17 cellular contexts compared by ENCODE assay signal in the genomic region with DNA sequence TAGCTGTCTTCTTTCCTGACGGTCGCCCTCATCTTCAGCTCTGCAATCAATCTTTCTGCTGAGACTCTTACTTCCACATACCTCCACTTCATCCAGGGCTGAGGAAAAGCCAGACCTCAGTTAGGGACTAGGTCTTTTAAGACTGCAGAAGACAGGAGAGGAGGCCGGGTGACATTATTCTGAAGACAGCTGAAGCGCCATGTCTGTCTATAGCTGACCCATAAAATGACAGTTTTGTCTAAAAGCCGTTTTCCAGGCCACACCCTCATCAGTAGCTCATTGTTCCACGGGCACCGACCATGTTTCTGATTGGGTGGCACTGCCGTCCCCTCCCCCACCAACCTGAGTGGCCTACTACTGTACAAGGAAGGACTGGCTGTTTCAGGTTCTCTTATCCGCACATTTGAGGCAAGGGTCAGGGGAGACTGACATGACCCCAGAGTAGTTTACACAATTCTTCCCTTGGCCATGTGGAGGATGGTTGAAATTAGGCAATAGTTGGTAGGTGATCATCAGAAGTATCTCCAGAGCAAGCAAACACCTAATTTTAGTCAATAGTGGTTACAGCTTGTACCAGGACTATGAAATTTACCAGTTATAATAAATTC. TPM values are rescaled to one million over a fixed set of nuclear protein-coding genes. Genes with fewer than 3 reads are reported as not detected.
DNase-seq lines count a peak whose midpoint lies in the region; ATAC-seq and TF ChIP-seq lines count a peak whose summit lies in the region.
"Had no signal": no experiment of that assay in that cellular context is flagged by ENCODE, and none has a peak within 500 bp of the region (broad histone marks: within the 10 kb centered on the region; RNA-seq: fewer than 3 reads in every experiment).

A gene with protein sequence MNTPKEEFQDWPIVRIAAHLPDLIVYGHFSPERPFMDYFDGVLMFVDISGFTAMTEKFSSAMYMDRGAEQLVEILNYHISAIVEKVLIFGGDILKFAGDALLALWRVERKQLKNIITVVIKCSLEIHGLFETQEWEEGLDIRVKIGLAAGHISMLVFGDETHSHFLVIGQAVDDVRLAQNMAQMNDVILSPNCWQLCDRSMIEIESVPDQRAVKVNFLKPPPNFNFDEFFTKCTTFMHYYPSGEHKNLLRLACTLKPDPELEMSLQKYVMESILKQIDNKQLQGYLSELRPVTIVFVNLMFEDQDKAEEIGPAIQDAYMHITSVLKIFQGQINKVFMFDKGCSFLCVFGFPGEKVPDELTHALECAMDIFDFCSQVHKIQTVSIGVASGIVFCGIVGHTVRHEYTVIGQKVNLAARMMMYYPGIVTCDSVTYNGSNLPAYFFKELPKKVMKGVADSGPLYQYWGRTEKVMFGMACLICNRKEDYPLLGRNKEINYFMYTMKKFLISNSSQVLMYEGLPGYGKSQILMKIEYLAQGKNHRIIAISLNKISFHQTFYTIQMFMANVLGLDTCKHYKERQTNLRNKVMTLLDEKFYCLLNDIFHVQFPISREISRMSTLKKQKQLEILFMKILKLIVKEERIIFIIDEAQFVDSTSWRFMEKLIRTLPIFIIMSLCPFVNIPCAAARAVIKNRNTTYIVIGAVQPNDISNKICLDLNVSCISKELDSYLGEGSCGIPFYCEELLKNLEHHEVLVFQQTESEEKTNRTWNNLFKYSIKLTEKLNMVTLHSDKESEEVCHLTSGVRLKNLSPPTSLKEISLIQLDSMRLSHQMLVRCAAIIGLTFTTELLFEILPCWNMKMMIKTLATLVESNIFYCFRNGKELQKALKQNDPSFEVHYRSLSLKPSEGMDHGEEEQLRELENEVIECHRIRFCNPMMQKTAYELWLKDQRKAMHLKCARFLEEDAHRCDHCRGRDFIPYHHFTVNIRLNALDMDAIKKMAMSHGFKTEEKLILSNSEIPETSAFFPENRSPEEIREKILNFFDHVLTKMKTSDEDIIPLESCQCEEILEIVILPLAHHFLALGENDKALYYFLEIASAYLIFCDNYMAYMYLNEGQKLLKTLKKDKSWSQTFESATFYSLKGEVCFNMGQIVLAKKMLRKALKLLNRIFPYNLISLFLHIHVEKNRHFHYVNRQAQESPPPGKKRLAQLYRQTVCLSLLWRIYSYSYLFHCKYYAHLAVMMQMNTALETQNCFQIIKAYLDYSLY (N-terminal part only) (minus strand): TSS at position 240 of the 608 bp plus-strand sequence. CDS start 8,994 bp downstream, outside the sequence.

- peaks cover 63% of the 10 kb centered on the region for H3K4me1 Mint-ChIP-seq in Calu3 (ENCODE audit: low read depth, unreplicated experiment)

- H3K4me3 ChIP-seq in hepatocyte (no peak within 1 kb of the TSS), coronary artery (no peak within 1 kb of the TSS)
- H3K4me3 ChIP-seq: BLaER1 had no signal

- H3K36me3 Mint-ChIP-seq in Calu3 (ENCODE audit: insufficient read depth, unreplicated experiment): peaks cover 20% of the 10 kb centered on the region

- CTCF ChIA-PET in Calu3 (lab: Charles Lee): interaction anchor here (0.6 kb wide), 1 partner anchor 8 kb away, joined by 3 read pairs; no protein-coding TSS in a partner anchor

- no peak within 1 kb of the TSS for H3K27ac ChIP-seq in hepatocyte
- H3K27ac ChIP-seq in coronary artery: no peak within 1 kb of the TSS
- H3K27ac ChIP-seq: BLaER1 had no signal

- no peak within 1 kb of the TSS for H3K4me3 Mint-ChIP-seq in Calu3 (ENCODE audit: low read depth, unreplicated experiment)

- peaks cover 6% of the 10 kb centered on the region for H3K79me2 ChIP-seq in hepatocyte

- peak; percentile 31 for DNase-seq in NCI-H748 (lab: John Stamatoyannopoulos, UW; ENCODE audit: unreplicated experiment)
- DNase-seq in NCI-H748 treated with DMSO at 0.1 percent for 48 hours (lab: John Stamatoyannopoulos, UW): no peak
- no peak for DNase-seq in Calu3
- peak; percentile 35 for DNase-seq in hepatocyte (ENCODE audit: low spot score)
- peak; percentile 61 for DNase-seq in mucosa of gallbladder (ENCODE audit: low spot score)
- no peak for DNase-seq in coronary artery (ENCODE audit: low spot score)
- DNase-seq in NCI-H187 (lab: John Stamatoyannopoulos, UW): no peak
- DNase-seq: DND-41, GOT3, KBM-7, NCI-H1048, NCI-H1436 treated with DMSO at 0.1 percent for 48 hours, NCI-H2081 treated with DMSO at 0.1 percent for 48 hours, NCI-H510A had no signal

- H3K9me2 ChIP-seq in hepatocyte (replicated peaks; ENCODE audit: insufficient read depth): no peaks in the 10 kb centered on the region

- no peaks in the 10 kb centered on the region for H3K27me3 ChIP-seq in hepatocyte
- H3K27me3 ChIP-seq: BLaER1 had no signal

- TF ChIP-seq CTCF in Calu3 (IDR thresholded peaks at IDR 0.05; ENCODE audit: unreplicated experiment) (no peak), hepatocyte (IDR thresholded peaks at IDR 0.05; ENCODE audit: poor library complexity) (no peak), coronary artery (IDR thresholded peaks at IDR 0.05) (no peak)

- no peaks in the 10 kb centered on the region for H3K9me3 ChIP-seq in hepatocyte (ENCODE audit: low read depth)

- intact Hi-C loops in Calu3 (cut with micrococcal nuclease; ENCODE audit: unreplicated experiment): no loop called here

- ATAC-seq in GM21619 (IDR thresholded peaks at IDR 0.05; ENCODE audit: unreplicated experiment): no peak

- H3K27ac Mint-ChIP-seq in Calu3 (ENCODE audit: unreplicated experiment): peak within 1 kb of the TSS; percentile 51

- H3K36me3 ChIP-seq in hepatocyte (replicated peaks; ENCODE audit: insufficient read depth, low read depth): no peaks in the 10 kb centered on the region

- 86% methylated on average over 9 of the region's 9 CpGs for WGBS in hepatocyte (ENCODE audit: low lambda C conversion rate, missing lambda C conversion rate)

- H3K4me1 ChIP-seq in hepatocyte (ENCODE audit: insufficient read depth): peaks cover 8% of the 10 kb centered on the region
- H3K4me1 ChIP-seq: BLaER1 had no signal

- H2AFZ ChIP-seq in hepatocyte: no peak within 1 kb of the TSS

- no TSS peak for BruUV-seq in Calu3 (replicated peaks; lab: Mats Ljungman, UMichigan)

- no peaks in the 10 kb centered on the region for H4K20me1 ChIP-seq in hepatocyte (ENCODE audit: insufficient read depth, poor library complexity, severe bottlenecking)
- H4K20me1 ChIP-seq: BLaER1 had no signal

- H3K9me3 Mint-ChIP-seq in Calu3 (ENCODE audit: low read depth, unreplicated experiment): peaks cover 5% of the 10 kb centered on the region

- H3K4me2 ChIP-seq in hepatocyte: no peak within 1 kb of the TSS
- H3K4me2 ChIP-seq: BLaER1 had no signal

- H3K27me3 Mint-ChIP-seq in Calu3 (ENCODE audit: unreplicated experiment): no peaks in the 10 kb centered on the region

RNA-seq across cellular contexts. Expression of the gene that starts here (rescaled TPM):
- total RNA-seq in Calu3 (2022) (0.31 and 0.91 TPM in 2 replicates), hepatocyte (0.93 and 1.4 TPM in 2 replicates), mucosa of gallbladder (0.81 TPM)
- 1.0 and 1.5 TPM in 2 replicates for polyA plus RNA-seq in hepatocyte
- total RNA-seq: A172 had no signal

Comparison
In these comparisons a context has a peak if more than half of its experiments do, and no peak if none do; other contexts are left out.
1. DNase-seq: peak in NCI-H748 (single experiment) and hepatocyte (single experiment); none in NCI-H748 treated with DMSO at 0.1 percent for 48 hours (single experiment), Calu3 (single experiment), coronary artery (single experiment) and NCI-H187 (0 of 2).
2. Peak in DNase-seq in mucosa of gallbladder; RNA of the gene not detected or under 1 TPM.